ENCODE assay signal across 1 cellular context in the genomic region with DNA sequence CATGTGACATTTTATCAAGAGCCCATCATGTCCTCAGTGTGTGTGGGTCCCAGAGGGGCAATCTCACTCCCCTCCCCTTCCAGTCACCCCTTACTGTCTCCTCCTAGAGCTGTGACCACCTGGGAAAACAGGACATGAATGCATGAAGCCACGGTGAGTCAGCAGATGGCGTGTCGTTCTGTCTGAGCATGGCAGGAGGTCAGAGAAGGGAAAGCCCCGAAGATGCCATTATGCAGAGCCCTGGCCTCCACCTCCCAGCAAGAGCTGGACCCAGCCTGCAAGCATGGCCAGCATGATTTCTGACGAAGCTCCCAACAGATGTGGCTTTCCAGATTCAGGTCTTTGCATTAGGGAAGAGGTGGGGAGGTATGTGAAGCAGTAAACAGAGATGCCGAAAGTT.
TF ChIP-seq lines count a peak whose summit lies in the region.

No MANE protein-coding gene starts in this region.

TF ChIP-seq in GM23338, 12 proteins besides CTCF, POLR2A, EP300 and RAD21 (continued from another document):
- TF ChIP-seq, protein P1, sequence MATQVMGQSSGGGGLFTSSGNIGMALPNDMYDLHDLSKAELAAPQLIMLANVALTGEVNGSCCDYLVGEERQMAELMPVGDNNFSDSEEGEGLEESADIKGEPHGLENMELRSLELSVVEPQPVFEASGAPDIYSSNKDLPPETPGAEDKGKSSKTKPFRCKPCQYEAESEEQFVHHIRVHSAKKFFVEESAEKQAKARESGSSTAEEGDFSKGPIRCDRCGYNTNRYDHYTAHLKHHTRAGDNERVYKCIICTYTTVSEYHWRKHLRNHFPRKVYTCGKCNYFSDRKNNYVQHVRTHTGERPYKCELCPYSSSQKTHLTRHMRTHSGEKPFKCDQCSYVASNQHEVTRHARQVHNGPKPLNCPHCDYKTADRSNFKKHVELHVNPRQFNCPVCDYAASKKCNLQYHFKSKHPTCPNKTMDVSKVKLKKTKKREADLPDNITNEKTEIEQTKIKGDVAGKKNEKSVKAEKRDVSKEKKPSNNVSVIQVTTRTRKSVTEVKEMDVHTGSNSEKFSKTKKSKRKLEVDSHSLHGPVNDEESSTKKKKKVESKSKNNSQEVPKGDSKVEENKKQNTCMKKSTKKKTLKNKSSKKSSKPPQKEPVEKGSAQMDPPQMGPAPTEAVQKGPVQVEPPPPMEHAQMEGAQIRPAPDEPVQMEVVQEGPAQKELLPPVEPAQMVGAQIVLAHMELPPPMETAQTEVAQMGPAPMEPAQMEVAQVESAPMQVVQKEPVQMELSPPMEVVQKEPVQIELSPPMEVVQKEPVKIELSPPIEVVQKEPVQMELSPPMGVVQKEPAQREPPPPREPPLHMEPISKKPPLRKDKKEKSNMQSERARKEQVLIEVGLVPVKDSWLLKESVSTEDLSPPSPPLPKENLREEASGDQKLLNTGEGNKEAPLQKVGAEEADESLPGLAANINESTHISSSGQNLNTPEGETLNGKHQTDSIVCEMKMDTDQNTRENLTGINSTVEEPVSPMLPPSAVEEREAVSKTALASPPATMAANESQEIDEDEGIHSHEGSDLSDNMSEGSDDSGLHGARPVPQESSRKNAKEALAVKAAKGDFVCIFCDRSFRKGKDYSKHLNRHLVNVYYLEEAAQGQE (IDR thresholded peaks at IDR 0.05; ENCODE audit: unreplicated experiment) = no peak
- TF ChIP-seq JUNB (IDR thresholded peaks at IDR 0.05; ENCODE audit: unreplicated experiment) = no peak
- no peak for TF ChIP-seq EZH2 (IDR thresholded peaks at IDR 0.05; ENCODE audit: low read depth, unreplicated experiment)
- no peak for TF ChIP-seq NANOG (IDR thresholded peaks at IDR 0.05; ENCODE audit: borderline replicate concordance)
